ENCODE assay signal across 35 cellular contexts in genomic region chr14:63200035-63200740, GRCh38. TPM values are rescaled to one million over a fixed set of nuclear protein-coding genes. Genes with fewer than 3 reads are reported as not detected.
"Had no signal": no experiment of that assay in that cellular context is flagged by ENCODE, and none has a peak within 500 bp of the region (broad histone marks: within the 10 kb centered on the region; RNA-seq: fewer than 3 reads in every experiment).

No MANE protein-coding gene starts in this region.

- H3K27me3 Mint-ChIP-seq: activated naive CD4-positive, alpha-beta T cell treated with anti-CD3 and anti-CD28 coated beads, Interleukin-2, amount 10 ng/mL, durations not matched to agents 7 days and 5 days; type B pancreatic cell had no signal

- DNase-seq: activated CD4-positive, alpha-beta memory T cell treated with anti-CD3 and anti-CD28 coated beads for 36 hours; activated CD4-positive, alpha-beta T cell treated with anti-CD3 and anti-CD28 coated beads, Interleukin-2, amount 10 ng/mL, durations not matched to agents 24 days and 14 days; activated CD4-positive, CD25-positive, alpha-beta regulatory T cell treated with anti-CD3 and anti-CD28 coated beads, Interleukin-2, amount 50 U/mL, for 72 hours; activated CD8-positive, alpha-beta memory T cell treated with anti-CD3 and anti-CD28 coated beads, Interleukin-2, amount 50 U/mL, for 4 hours; activated gamma-delta T cell; activated naive CD4-positive, alpha-beta T cell treated with anti-CD3 and anti-CD28 coated beads, Interleukin-2, amount 10 ng/mL, durations not matched to agents 7 days and 5 days; activated T-cell treated with anti-CD3 and anti-CD28 coated beads, Interleukin-2, amount 50 U/mL, for 1 hour; amniotic stem cell; effector CD8-positive, alpha-beta T cell; erythroblast; glutamatergic neuron; hypothalamus; immature natural killer cell; posterior cingulate gyrus; stimulated activated CD4-positive, alpha-beta T cell treated with anti-CD3 and anti-CD28 coated beads, Interleukin-12 subunit alpha, Interleukin-12 subunit beta, amount 100 ng/mL, for 4 hours; stimulated activated CD4-positive, alpha-beta T cell treated with anti-CD3 and anti-CD28 coated beads, Interleukin-4, amount 100 ng/mL, for 24 hours; SW 1271; T-helper 17 cell; T1000 had no signal

- H3K9me3 ChIP-seq: vagina had no signal

- H3K36me3 ChIP-seq: brain microvascular endothelial cell, vagina had no signal

- H3K4me3 ChIP-seq: lung, skin epidermis, vagina had no signal

- FAIRE-seq: astrocyte, colon, endometrium, frontal cortex had no signal

- H3K9me3 Mint-ChIP-seq: activated CD4-positive, alpha-beta T cell treated with anti-CD3 and anti-CD28 coated beads, Interleukin-2, amount 10 ng/mL, durations not matched to agents 24 days and 14 days; activated T-helper 1 cell treated with anti-CD3 and anti-CD28 coated beads, Interleukin-12 subunit alpha, Interleukin-12 subunit beta, Interleukin-2, Interleukin-4 antibody, amounts not matched to agents 30 ng/mL and 10 ng/mL and 1 ng/mL, durations not matched to agents 14 hours and 24 hours and 36 hours; immature natural killer cell; stimulated activated naive CD8-positive, alpha-beta T cell treated with anti-CD3 and anti-CD28 coated beads, Interleukin-15, Interleukin-2, amounts not matched to agents 100 ng/mL and 50 ng/mL, for 24 hours; type B pancreatic cell had no signal

- H3K4me1 Mint-ChIP-seq: activated CD4-positive, alpha-beta T cell treated with anti-CD3 and anti-CD28 coated beads, Interleukin-2, amount 10 ng/mL, durations not matched to agents 24 days and 14 days; activated naive CD4-positive, alpha-beta T cell treated with anti-CD3 and anti-CD28 coated beads, Interleukin-2, amount 10 ng/mL, durations not matched to agents 7 days and 5 days; immature natural killer cell; nephron; stimulated activated effector memory CD8-positive, alpha-beta T cell treated with anti-CD3 and anti-CD28 coated beads, Interleukin-12 subunit alpha, Interleukin-12 subunit beta, amount 100 ng/mL, for 72 hours; T-helper 17 cell had no signal

- H3K27ac ChIP-seq: brain microvascular endothelial cell, skin epidermis, vagina had no signal

- ATAC-seq: left lobe of liver; sciatic nerve; stimulated activated effector memory CD8-positive, alpha-beta T cell treated with anti-CD3 and anti-CD28 coated beads, Interleukin-12 subunit alpha, Interleukin-12 subunit beta, amount 100 ng/mL, for 72 hours; T-helper 17 cell had no signal

- H3K36me3 Mint-ChIP-seq: activated CD4-positive, alpha-beta memory T cell treated with anti-CD3 and anti-CD28 coated beads for 36 hours; activated naive CD4-positive, alpha-beta T cell treated with anti-CD3 and anti-CD28 coated beads, Interleukin-2, amount 10 ng/mL, durations not matched to agents 7 days and 5 days; immature natural killer cell; stimulated activated effector memory CD8-positive, alpha-beta T cell treated with anti-CD3 and anti-CD28 coated beads, Interleukin-12 subunit alpha, Interleukin-12 subunit beta, amount 100 ng/mL, for 72 hours; type B pancreatic cell had no signal

- H3K27me3 ChIP-seq: brain microvascular endothelial cell, vagina had no signal

- H3K27ac Mint-ChIP-seq: activated CD4-positive, alpha-beta memory T cell treated with anti-CD3 and anti-CD28 coated beads for 36 hours; activated CD4-positive, alpha-beta T cell treated with anti-CD3 and anti-CD28 coated beads, Interleukin-2, amount 10 ng/mL, durations not matched to agents 24 days and 14 days; activated naive CD4-positive, alpha-beta T cell treated with anti-CD3 and anti-CD28 coated beads, Interleukin-2, amount 10 ng/mL, durations not matched to agents 7 days and 5 days; activated T-helper 1 cell treated with anti-CD3 and anti-CD28 coated beads, Interleukin-12 subunit alpha, Interleukin-12 subunit beta, Interleukin-2, Interleukin-4 antibody, amounts not matched to agents 30 ng/mL and 10 ng/mL and 1 ng/mL, durations not matched to agents 14 hours and 24 hours and 36 hours; immature natural killer cell; nephron; stimulated activated effector memory CD8-positive, alpha-beta T cell treated with anti-CD3 and anti-CD28 coated beads, Interleukin-12 subunit alpha, Interleukin-12 subunit beta, amount 100 ng/mL, for 72 hours; stimulated activated naive CD8-positive, alpha-beta T cell treated with anti-CD3 and anti-CD28 coated beads, Interleukin-15, Interleukin-2, amounts not matched to agents 100 ng/mL and 50 ng/mL, for 24 hours; T-helper 17 cell; type B pancreatic cell had no signal

- H3K4me3 Mint-ChIP-seq: activated CD4-positive, alpha-beta memory T cell treated with anti-CD3 and anti-CD28 coated beads for 36 hours; activated CD4-positive, alpha-beta T cell treated with anti-CD3 and anti-CD28 coated beads, Interleukin-2, amount 10 ng/mL, durations not matched to agents 24 days and 14 days; activated naive CD4-positive, alpha-beta T cell treated with anti-CD3 and anti-CD28 coated beads, Interleukin-2, amount 10 ng/mL, durations not matched to agents 7 days and 5 days; activated T-helper 1 cell treated with anti-CD3 and anti-CD28 coated beads, Interleukin-12 subunit alpha, Interleukin-12 subunit beta, Interleukin-2, Interleukin-4 antibody, amounts not matched to agents 30 ng/mL and 10 ng/mL and 1 ng/mL, durations not matched to agents 14 hours and 24 hours and 36 hours; immature natural killer cell; nephron; stimulated activated effector memory CD8-positive, alpha-beta T cell treated with anti-CD3 and anti-CD28 coated beads, Interleukin-12 subunit alpha, Interleukin-12 subunit beta, amount 100 ng/mL, for 72 hours; stimulated activated naive CD8-positive, alpha-beta T cell treated with anti-CD3 and anti-CD28 coated beads, Interleukin-15, Interleukin-2, amounts not matched to agents 100 ng/mL and 50 ng/mL, for 24 hours; T-helper 17 cell; type B pancreatic cell had no signal

RNA-seq across cellular contexts. Expression of gene RHOJ, which starts 4.1 kb away (rescaled TPM):
- total RNA-seq: activated CD4-positive, alpha-beta memory T cell treated with anti-CD3 and anti-CD28 coated beads for 36 hours; activated CD4-positive, alpha-beta T cell treated with anti-CD3 and anti-CD28 coated beads, Interleukin-2, amount 10 ng/mL, durations not matched to agents 24 days and 14 days; activated CD8-positive, alpha-beta memory T cell treated with anti-CD3 and anti-CD28 coated beads for 36 hours; activated T-helper 1 cell treated with anti-CD3 and anti-CD28 coated beads, Interleukin-12 subunit alpha, Interleukin-12 subunit beta, Interleukin-2, Interleukin-4 antibody, amounts not matched to agents 30 ng/mL and 10 ng/mL and 1 ng/mL, durations not matched to agents 14 hours and 24 hours and 36 hours; T-helper 17 cell had no signal
- polyA plus RNA-seq: immature natural killer cell had no signal
